9 cellular contexts compared by ENCODE assay signal in genomic region chr11:577611-577894, GRCh38. TPM values are rescaled to one million over a fixed set of nuclear protein-coding genes. Genes with fewer than 3 reads are reported as not detected.
DNase-seq lines count a peak whose midpoint lies in the region; ATAC-seq and TF ChIP-seq lines count a peak whose summit lies in the region.
"Had no signal": no experiment of that assay in that cellular context is flagged by ENCODE, and none has a peak within 500 bp of the region (broad histone marks: within the 10 kb centered on the region; RNA-seq: fewer than 3 reads in every experiment).

No MANE protein-coding gene starts in this region.

- H3K4me3 ChIP-seq in CD4-positive, CD25-positive, alpha-beta regulatory T cell (ENCODE audit: low read depth, low read length): peak overlapping the region; percentile 83
- peak overlapping the region; percentile 99 for H3K4me3 ChIP-seq in OCI-LY1 (ENCODE audit: low read depth, low read length, poor library complexity, severe bottlenecking)
- H3K4me3 ChIP-seq in endocrine pancreas (ENCODE audit: control insufficient read depth, insufficient read depth, low read length): peak overlapping the region; percentile 63
- peak overlapping the region; percentile 97 for H3K4me3 ChIP-seq in neuronal stem cell (ENCODE audit: low read length in 2 of 2)

- no peak overlapping the region for H3K23ac ChIP-seq in neuronal stem cell (ENCODE audit: low read depth, low read length, poor library complexity)

- peaks cover 5% of the 10 kb centered on the region for H3K27me3 Mint-ChIP-seq in CD4-positive, CD25-positive, alpha-beta regulatory T cell

- WGBS in neuronal stem cell (ENCODE audit: extremely low coverage in 2 of 2, insufficient read length in 2 of 2, insufficient replicate concordance in 1 of 2), 2 donors: no CpG with 5 or more reads among the region's 6 CpGs

- H3K27ac ChIP-seq in CD4-positive, CD25-positive, alpha-beta regulatory T cell (ENCODE audit: insufficient read depth, low read length, poor library complexity, severe bottlenecking): no peak overlapping the region
- H3K27ac ChIP-seq in OCI-LY1 (ENCODE audit: low read depth, low read length, poor library complexity, severe bottlenecking) (no peak overlapping the region), neuronal stem cell (replicated peaks; ENCODE audit: low read length) (no peak overlapping the region)

- no peak overlapping the region for H4K91ac ChIP-seq in neuronal stem cell (ENCODE audit: low read depth, low read length, poor library complexity)

- H3K9me2 ChIP-seq in OCI-LY1 (ENCODE audit: low read depth, low read length): no peaks in the 10 kb centered on the region

- no peak overlapping the region for H2AK5ac ChIP-seq in neuronal stem cell (ENCODE audit: low read depth, low read length)

- H3K79me2 ChIP-seq in OCI-LY1 (ENCODE audit: insufficient read depth, low read length): peaks cover 50% of the 10 kb centered on the region

- peaks cover 4 to 60% (median 21%) of the 10 kb centered on the region in 4 donors for H3K4me1 Mint-ChIP-seq in CD4-positive, CD25-positive, alpha-beta regulatory T cell

- DNase-seq in CD4-positive, CD25-positive, alpha-beta regulatory T cell: no peak
- no peak for DNase-seq in neuronal stem cell (ENCODE audit: low spot score)
- no peak for DNase-seq in NCI-H146 (lab: John Stamatoyannopoulos, UW)
- no peak for DNase-seq in iPS-NIHi11 (ENCODE audit: low spot score)
- no peak for DNase-seq in NOMO-1 treated with DMSO at 0.1 percent for 48 hours (lab: John Stamatoyannopoulos, UW; ENCODE audit: unreplicated experiment)

- peak overlapping the region; percentile 86 to 91 (median 88) for H3K4me3 Mint-ChIP-seq in CD4-positive, CD25-positive, alpha-beta regulatory T cell

- no peak for TF ChIP-seq CTCF in OCI-LY1 (IDR thresholded peaks at IDR 0.05; ENCODE audit: low read length)

- H2BK15ac ChIP-seq in neuronal stem cell (ENCODE audit: low read length): no peak overlapping the region

- H3K9ac ChIP-seq in OCI-LY1 (ENCODE audit: low read length) (peak overlapping the region; percentile 99), endocrine pancreas (ENCODE audit: control insufficient read depth, insufficient read depth, low read length) (peak overlapping the region; percentile 86), neuronal stem cell (ENCODE audit: low read depth, low read length, poor library complexity) (no peak overlapping the region)

- no peak overlapping the region for H2BK5ac ChIP-seq in neuronal stem cell (ENCODE audit: low read length)

- H2BK120ac ChIP-seq in neuronal stem cell (ENCODE audit: low read depth, low read length): no peak overlapping the region

- peaks cover 29% of the 10 kb centered on the region for H3K79me1 ChIP-seq in neuronal stem cell (ENCODE audit: low read depth, low read length)

- H3F3A ChIP-seq in OCI-LY1 (ENCODE audit: insufficient read depth, low read length): no peaks in the 10 kb centered on the region

- H2AFZ ChIP-seq in OCI-LY1 (ENCODE audit: low read length): no peak overlapping the region
- no peak overlapping the region for H2AFZ ChIP-seq in neuronal stem cell (ENCODE audit: low read length)

- no peak overlapping the region for H4K8ac ChIP-seq in neuronal stem cell (ENCODE audit: low read depth, low read length)

- no peak overlapping the region for H3K18ac ChIP-seq in neuronal stem cell (ENCODE audit: low read length)

- H3K4me2 ChIP-seq in OCI-LY1 (ENCODE audit: low read length): peak overlapping the region; percentile 93
- peak overlapping the region; percentile 85 for H3K4me2 ChIP-seq in neuronal stem cell (ENCODE audit: insufficient read depth, low read length, poor library complexity, severe bottlenecking)

- H3K36me3 Mint-ChIP-seq in CD4-positive, CD25-positive, alpha-beta regulatory T cell: no peaks in the 10 kb centered on the region

- no peak overlapping the region for H3K4ac ChIP-seq in neuronal stem cell (ENCODE audit: low read length)

- H3K4me1 ChIP-seq in CD4-positive, CD25-positive, alpha-beta regulatory T cell (ENCODE audit: control insufficient read depth, insufficient read depth, low read length, poor library complexity, severe bottlenecking): peaks cover 48% of the 10 kb centered on the region
- peaks cover 47% of the 10 kb centered on the region for H3K4me1 ChIP-seq in OCI-LY1 (ENCODE audit: insufficient read depth, low read length, severe bottlenecking)
- peaks cover 7% of the 10 kb centered on the region for H3K4me1 ChIP-seq in endocrine pancreas (ENCODE audit: control insufficient read depth, insufficient read depth, low read length)
- H3K4me1 ChIP-seq in neuronal stem cell (ENCODE audit: control insufficient read depth in 2 of 2, insufficient read depth in 1 of 2, low read depth in 1 of 2, low read length in 2 of 2): peaks cover 18 to 27% of the 10 kb centered on the region in 2 donors

- peaks cover 11% of the 10 kb centered on the region for H3K36me3 ChIP-seq in CD4-positive, CD25-positive, alpha-beta regulatory T cell (ENCODE audit: control insufficient read depth, insufficient read depth, low read length)
- H3K36me3 ChIP-seq in OCI-LY1 (ENCODE audit: insufficient read depth, low read length) (peaks cover 13% of the 10 kb centered on the region), endocrine pancreas (ENCODE audit: control insufficient read depth, insufficient read depth, low read length) (peaks cover 3% of the 10 kb centered on the region), neuronal stem cell (replicated peaks in 1 of 2; ENCODE audit: control insufficient read depth in 2 of 2, insufficient read depth in 2 of 2, low read length in 2 of 2) (peaks cover 8 to 23% of the 10 kb centered on the region in 2 donors)

- H4K20me1 ChIP-seq in OCI-LY1 (ENCODE audit: insufficient read depth, low read length): no peaks in the 10 kb centered on the region

- no peak overlapping the region for H2BK12ac ChIP-seq in neuronal stem cell (ENCODE audit: low read length)

- no peaks in the 10 kb centered on the region for H3K9me3 ChIP-seq in CD4-positive, CD25-positive, alpha-beta regulatory T cell (ENCODE audit: control insufficient read depth in 2 of 2, low read length in 2 of 2)
- H3K9me3 ChIP-seq in OCI-LY1 (ENCODE audit: low read length): no peaks in the 10 kb centered on the region
- no peaks in the 10 kb centered on the region for H3K9me3 ChIP-seq in endocrine pancreas (ENCODE audit: control insufficient read depth, low read length)
- no peaks in the 10 kb centered on the region for H3K9me3 ChIP-seq in neuronal stem cell (replicated peaks in 1 of 2; ENCODE audit: control insufficient read depth in 2 of 2, insufficient read depth in 1 of 2, low read depth in 1 of 2, low read length in 2 of 2)

- ATAC-seq in CD4-positive, CD25-positive, alpha-beta regulatory T cell (ENCODE audit: low read depth in 2 of 2): no peak
- no peak for ATAC-seq in GM21367 (IDR thresholded peaks at IDR 0.05; ENCODE audit: unreplicated experiment)

- peak overlapping the region; percentile 68 to 74 (median 71) for H3K27ac Mint-ChIP-seq in CD4-positive, CD25-positive, alpha-beta regulatory T cell

- H3K14ac ChIP-seq in neuronal stem cell (ENCODE audit: low read length): no peak overlapping the region

- peaks cover 0 to 2% (median 0%) of the 10 kb centered on the region in 7 donors for H3K9me3 Mint-ChIP-seq in CD4-positive, CD25-positive, alpha-beta regulatory T cell

- no peaks in the 10 kb centered on the region for H3K27me3 ChIP-seq in CD4-positive, CD25-positive, alpha-beta regulatory T cell (ENCODE audit: control insufficient read depth, insufficient read depth, low read length)
- no peaks in the 10 kb centered on the region for H3K27me3 ChIP-seq in OCI-LY1 (ENCODE audit: insufficient read depth, low read length)
- no peaks in the 10 kb centered on the region for H3K27me3 ChIP-seq in endocrine pancreas (ENCODE audit: control insufficient read depth, insufficient read depth, low read length)
- peaks cover 3 to 26% (median 13%) of the 10 kb centered on the region in 3 experiments for H3K27me3 ChIP-seq in neuronal stem cell (ENCODE audit: control insufficient read depth in 3 of 3, insufficient read depth in 3 of 3, low read depth in 1 of 3, low read length in 3 of 3)

RNA-seq across cellular contexts. Expression of gene PHRF1, which starts 1.3 kb away (rescaled TPM):
- 43.8 TPM for total RNA-seq in CD4-positive, CD25-positive, alpha-beta regulatory T cell
- 1 to 10 TPM; 3.8 to 6.0 (median 5.0) TPM for polyA plus RNA-seq in CD4-positive, CD25-positive, alpha-beta regulatory T cell
- polyA plus RNA-seq in neuronal stem cell (2013, experiment 1 of 2): 13.1 TPM
- polyA plus RNA-seq in neuronal stem cell (2013, experiment 2 of 2): 12.9 TPM

RNA-seq across cellular contexts. Expression of gene RASSF7, which starts 16.8 kb away (rescaled TPM):
- total RNA-seq in CD4-positive, CD25-positive, alpha-beta regulatory T cell: 27.2 TPM
- polyA plus RNA-seq in CD4-positive, CD25-positive, alpha-beta regulatory T cell: 10 to 100 TPM; 23.9 to 34.2 (median 31.8) TPM
- polyA plus RNA-seq in neuronal stem cell (2013, experiment 1 of 2): 8.9 TPM
- 9.1 TPM for polyA plus RNA-seq in neuronal stem cell (2013, experiment 2 of 2)

RNA-seq across cellular contexts. Expression of gene LMNTD2, which starts 17.0 kb away (rescaled TPM):
- total RNA-seq in CD4-positive, CD25-positive, alpha-beta regulatory T cell: 5.1 TPM
- 1 to 10 TPM in 2 of 4 donors, under 1 TPM in 2; 0.79 to 1.4 (median 1.0) TPM for polyA plus RNA-seq in CD4-positive, CD25-positive, alpha-beta regulatory T cell
- polyA plus RNA-seq in neuronal stem cell (2013, experiment 1 of 2): 0.75 TPM
- polyA plus RNA-seq in neuronal stem cell (2013, experiment 2 of 2): 0.87 TPM
- total RNA-seq: cerebellum had no signal

RNA-seq across cellular contexts. Expression of gene IRF7, which starts 38.2 kb away (rescaled TPM):
- 120 TPM for total RNA-seq in CD4-positive, CD25-positive, alpha-beta regulatory T cell
- 10 to 100 TPM; 27.2 to 38.9 (median 28.6) TPM for polyA plus RNA-seq in CD4-positive, CD25-positive, alpha-beta regulatory T cell
- polyA plus RNA-seq in neuronal stem cell (2013, experiment 1 of 2): 5.5 TPM
- 5.1 TPM for polyA plus RNA-seq in neuronal stem cell (2013, experiment 2 of 2)

RNA-seq across cellular contexts. Expression of gene LRRC56, which starts 40.2 kb away (rescaled TPM):
- 5.8 TPM for total RNA-seq in CD4-positive, CD25-positive, alpha-beta regulatory T cell
- 1 to 10 TPM in 2 of 4 donors, under 1 TPM in 2; 0.89 to 3.1 (median 1.8) TPM for polyA plus RNA-seq in CD4-positive, CD25-positive, alpha-beta regulatory T cell
- polyA plus RNA-seq in neuronal stem cell (2013, experiment 1 of 2): 1.1 TPM
- 1.2 TPM for polyA plus RNA-seq in neuronal stem cell (2013, experiment 2 of 2)
